In the genomic region with DNA sequence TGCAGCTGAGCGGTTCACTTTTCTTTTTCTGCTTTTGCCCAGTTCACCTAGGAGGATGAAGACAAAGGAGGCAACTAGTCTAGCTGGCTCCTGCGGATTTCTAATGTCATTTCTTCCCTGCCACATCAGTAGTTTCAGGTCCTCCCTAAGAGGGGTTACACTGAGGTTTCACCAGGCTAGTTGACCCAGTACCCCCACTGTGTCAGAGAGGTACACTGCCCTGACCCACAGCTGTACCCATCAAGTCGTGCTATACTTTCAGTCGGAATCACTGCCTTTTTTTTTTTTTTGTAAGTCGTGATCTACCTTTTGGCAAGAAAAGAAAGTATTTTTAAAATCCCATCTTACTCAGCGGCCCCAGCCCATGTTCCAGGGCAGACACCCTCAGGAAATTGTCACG, we compare ENCODE assay signal across 18 cellular contexts.
DNase-seq lines count a peak whose midpoint lies in the region; ATAC-seq and TF ChIP-seq lines count a peak whose summit lies in the region.
"Had no signal": no experiment of that assay in that cellular context is flagged by ENCODE, and none has a peak within 500 bp of the region (broad histone marks: within the 10 kb centered on the region; RNA-seq: fewer than 3 reads in every experiment).

No MANE protein-coding gene starts in this region.

- H3K27me3 Mint-ChIP-seq in activated CD8-positive, alpha-beta memory T cell treated with anti-CD3 and anti-CD28 coated beads, Interleukin-2, amount 10 ng/mL, durations not matched to agents 7 days and 5 days = no peaks in the 10 kb centered on the region
- H3K27me3 Mint-ChIP-seq in activated naive CD8-positive, alpha-beta T cell treated with anti-CD3 and anti-CD28 coated beads, Interleukin-2, amount 10 ng/mL, durations not matched to agents 7 days and 5 days = no peaks in the 10 kb centered on the region
- no peaks in the 10 kb centered on the region for H3K27me3 Mint-ChIP-seq in neural crest cell (ENCODE audit: low read depth)

- no peaks in the 10 kb centered on the region for H3K9me3 ChIP-seq in DOHH2 (ENCODE audit: control insufficient read depth, insufficient read depth, low read length)
- H3K9me3 ChIP-seq: BE2C, esophagus squamous epithelium had no signal

- peak overlapping the region; percentile 18 for H3K27ac Mint-ChIP-seq in activated CD8-positive, alpha-beta memory T cell treated with anti-CD3 and anti-CD28 coated beads, Interleukin-2, amount 10 ng/mL, durations not matched to agents 7 days and 5 days
- H3K27ac Mint-ChIP-seq in activated naive CD8-positive, alpha-beta T cell treated with anti-CD3 and anti-CD28 coated beads, Interleukin-2, amount 10 ng/mL, durations not matched to agents 7 days and 5 days = peak overlapping the region; percentile 50
- H3K27ac Mint-ChIP-seq in neural crest cell (ENCODE audit: unreplicated experiment) = peak overlapping the region; percentile 70
- H3K27ac Mint-ChIP-seq: GM23338 had no signal

- H3K4me1 ChIP-seq in DOHH2 (ENCODE audit: control insufficient read depth, low read length) = peaks cover 94% of the 10 kb centered on the region
- H3K4me1 ChIP-seq: BE2C had no signal

- H3K79me2 ChIP-seq in DOHH2 (ENCODE audit: control insufficient read depth, low read length) = no peaks in the 10 kb centered on the region

- H3K4me1 Mint-ChIP-seq in activated CD8-positive, alpha-beta memory T cell treated with anti-CD3 and anti-CD28 coated beads, Interleukin-2, amount 10 ng/mL, durations not matched to agents 7 days and 5 days = peaks cover 71% of the 10 kb centered on the region
- H3K4me1 Mint-ChIP-seq in activated naive CD8-positive, alpha-beta T cell treated with anti-CD3 and anti-CD28 coated beads, Interleukin-2, amount 10 ng/mL, durations not matched to agents 7 days and 5 days = peaks cover 42% of the 10 kb centered on the region
- peaks cover 30% of the 10 kb centered on the region for H3K4me1 Mint-ChIP-seq in neural crest cell

- peak overlapping the region; percentile 43 for H3K4me2 ChIP-seq in DOHH2 (ENCODE audit: low read length)
- H3K4me2 ChIP-seq: GM23338 had no signal

- peaks cover 2% of the 10 kb centered on the region; the same call in 1 of the 2 replicates for H3F3A ChIP-seq in DOHH2 (ENCODE audit: control insufficient read depth, insufficient read depth)

- no peak overlapping the region for H3K4me3 Mint-ChIP-seq in activated CD8-positive, alpha-beta memory T cell treated with anti-CD3 and anti-CD28 coated beads, Interleukin-2, amount 10 ng/mL, durations not matched to agents 7 days and 5 days
- no peak overlapping the region for H3K4me3 Mint-ChIP-seq in activated naive CD8-positive, alpha-beta T cell treated with anti-CD3 and anti-CD28 coated beads, Interleukin-2, amount 10 ng/mL, durations not matched to agents 7 days and 5 days
- H3K4me3 Mint-ChIP-seq in neural crest cell = no peak overlapping the region
- H3K4me3 Mint-ChIP-seq: GM23338 had no signal

- CTCF ChIA-PET in activated CD8-positive, alpha-beta memory T cell treated with anti-CD3 and anti-CD28 coated beads, Interleukin-2, amount 10 ng/mL, durations not matched to agents 7 days and 5 days (lab: Charles Lee) = interaction anchor here (1.5 kb wide), 1 partner anchor 9 kb away, joined by 3 read pairs; no protein-coding TSS in a partner anchor

- H4K20me1 ChIP-seq in DOHH2 (ENCODE audit: control insufficient read depth, insufficient read depth, low read depth, low read length) = no peaks in the 10 kb centered on the region

- no peaks in the 10 kb centered on the region for H3K9me3 Mint-ChIP-seq in activated CD8-positive, alpha-beta memory T cell treated with anti-CD3 and anti-CD28 coated beads, Interleukin-2, amount 10 ng/mL, durations not matched to agents 7 days and 5 days (ENCODE audit: low read depth)
- no peaks in the 10 kb centered on the region for H3K9me3 Mint-ChIP-seq in activated naive CD8-positive, alpha-beta T cell treated with anti-CD3 and anti-CD28 coated beads, Interleukin-2, amount 10 ng/mL, durations not matched to agents 7 days and 5 days
- no peaks in the 10 kb centered on the region for H3K9me3 Mint-ChIP-seq in neural crest cell
- H3K9me3 Mint-ChIP-seq: GM23338 had no signal

- H3K9me2 ChIP-seq in DOHH2 (replicated peaks; ENCODE audit: control insufficient read depth, low read length) = no peaks in the 10 kb centered on the region

- ATAC-seq in activated CD8-positive, alpha-beta memory T cell treated with anti-CD3 and anti-CD28 coated beads, Interleukin-2, amount 10 ng/mL, durations not matched to agents 7 days and 5 days = no peak
- no peak for ATAC-seq in activated naive CD8-positive, alpha-beta T cell treated with anti-CD3 and anti-CD28 coated beads, Interleukin-2, amount 10 ng/mL, durations not matched to agents 7 days and 5 days (ENCODE audit: low read depth)
- no peak for ATAC-seq in GM19467 (IDR thresholded peaks at IDR 0.05; ENCODE audit: unreplicated experiment)
- no peak for ATAC-seq in GM21723 (IDR thresholded peaks at IDR 0.05; ENCODE audit: unreplicated experiment)
- ATAC-seq: GM23338 had no signal

- no peak for DNase-seq in activated CD8-positive, alpha-beta memory T cell treated with anti-CD3 and anti-CD28 coated beads, Interleukin-2, amount 10 ng/mL, durations not matched to agents 7 days and 5 days
- DNase-seq in activated CD8-positive, alpha-beta memory T cell treated with anti-CD3 and anti-CD28 coated beads for 24 hours = no peak
- no peak for DNase-seq in activated naive CD8-positive, alpha-beta T cell treated with anti-CD3 and anti-CD28 coated beads, Interleukin-2, amount 10 ng/mL, durations not matched to agents 7 days and 5 days
- no peak for DNase-seq in neural crest cell (ENCODE audit: low read depth, low spot score)
- no peak for DNase-seq in GM19240 (ENCODE audit: insufficient read length, low spot score)
- DNase-seq: 8988T; activated CD4-positive, alpha-beta T cell treated with anti-CD3 and anti-CD28 coated beads for 1 hour; BE2C; central memory CD4-positive, alpha-beta T cell; effector CD4-positive, alpha-beta T cell; esophagus squamous epithelium; NCI-H1417 treated with DMSO at 0.1 percent for 48 hours; stimulated activated CD4-positive, alpha-beta T cell treated with anti-CD3 and anti-CD28 coated beads, Interleukin-4, amount 100 ng/mL, for 1 hour had no signal

- peaks cover 84% of the 10 kb centered on the region for H3K36me3 Mint-ChIP-seq in activated CD8-positive, alpha-beta memory T cell treated with anti-CD3 and anti-CD28 coated beads, Interleukin-2, amount 10 ng/mL, durations not matched to agents 7 days and 5 days
- H3K36me3 Mint-ChIP-seq in activated naive CD8-positive, alpha-beta T cell treated with anti-CD3 and anti-CD28 coated beads, Interleukin-2, amount 10 ng/mL, durations not matched to agents 7 days and 5 days = peaks cover 56% of the 10 kb centered on the region
- H3K36me3 Mint-ChIP-seq in neural crest cell (ENCODE audit: low read depth) = peaks cover 9% of the 10 kb centered on the region

- POLR2A ChIA-PET in activated naive CD8-positive, alpha-beta T cell treated with anti-CD3 and anti-CD28 coated beads, Interleukin-2, amount 10 ng/mL, durations not matched to agents 7 days and 5 days (lab: Charles Lee) = no interaction called here

- H3K36me3 ChIP-seq in DOHH2 (ENCODE audit: control insufficient read depth, low read length) = no peaks in the 10 kb centered on the region
- H3K36me3 ChIP-seq: BE2C had no signal

- H3K27me3 ChIP-seq in DOHH2 (ENCODE audit: control insufficient read depth, low read length) = no peaks in the 10 kb centered on the region
- H3K27me3 ChIP-seq: BE2C, esophagus squamous epithelium had no signal

- no peak overlapping the region for H3K4me3 ChIP-seq in DOHH2 (ENCODE audit: low read length)
- H3K4me3 ChIP-seq: esophagus squamous epithelium, GM23338, skin epidermis had no signal

- no peak overlapping the region for H3K27ac ChIP-seq in DOHH2 (ENCODE audit: low read depth, low read length)
- H3K27ac ChIP-seq: skin epidermis had no signal

- no peak for TF ChIP-seq CTCF in DOHH2 (IDR thresholded peaks at IDR 0.05; ENCODE audit: low read depth, low read length, poor library complexity, severe bottlenecking)
- no peak for TF ChIP-seq CTCF in neural crest cell (conservative IDR thresholded peaks at IDR 0.05)

Comparison
In these comparisons a context has a peak if more than half of its experiments do, and no peak if none do; other contexts are left out.
1. H3K27ac Mint-ChIP-seq: peak in every context shown above with its lines; median percentile 70 in neural crest cell; 50 in activated naive CD8-positive, alpha-beta T cell treated with anti-CD3 and anti-CD28 coated beads, Interleukin-2, amount 10 ng/mL, durations not matched to agents 7 days and 5 days; 18 in activated CD8-positive, alpha-beta memory T cell treated with anti-CD3 and anti-CD28 coated beads, Interleukin-2, amount 10 ng/mL, durations not matched to agents 7 days and 5 days.